In genomic region chr19:3722443-3723109, GRCh38 we compare ENCODE assay signal across 11 cellular contexts. TPM values are rescaled to one million over a fixed set of nuclear protein-coding genes. Genes with fewer than 3 reads are reported as not detected.
A peak's percentile ranks its signal among the peaks of the same experiment; 100 is the strongest.
DNase-seq lines count a peak whose midpoint lies in the region; ATAC-seq and TF ChIP-seq lines count a peak whose summit lies in the region.
"Had no signal": no experiment of that assay in that cellular context is flagged by ENCODE, and none has a peak within 500 bp of the region (broad histone marks: within the 10 kb centered on the region; RNA-seq: fewer than 3 reads in every experiment).

No MANE protein-coding gene starts in this region.

- H3K4me1 ChIP-seq in CD4-positive, CD25-positive, alpha-beta regulatory T cell (ENCODE audit: control insufficient read depth, insufficient read depth, low read length, poor library complexity, severe bottlenecking): peaks cover 26% of the 10 kb centered on the region
- no peaks in the 10 kb centered on the region for H3K4me1 ChIP-seq in breast epithelium

- H3K4me3 Mint-ChIP-seq in CD4-positive, CD25-positive, alpha-beta regulatory T cell: peak overlapping the region; percentile 88 to 93 (median 90)

- no peak for ATAC-seq in CD4-positive, CD25-positive, alpha-beta regulatory T cell (ENCODE audit: low read depth in 2 of 2)
- ATAC-seq in HG02938 (IDR thresholded peaks at IDR 0.05; ENCODE audit: unreplicated experiment): no peak

- peak overlapping the region in 2 of 3 donors; percentile 75 to 77 for H3K27ac Mint-ChIP-seq in CD4-positive, CD25-positive, alpha-beta regulatory T cell

- no peak for DNase-seq in CD4-positive, CD25-positive, alpha-beta regulatory T cell
- DNase-seq in HuH-7.5 (ENCODE audit: low spot score): peak; percentile 61
- no peak for DNase-seq in breast epithelium (ENCODE audit: low spot score in 2 of 2)
- DNase-seq in mucosa of gallbladder (ENCODE audit: low spot score): peak; percentile 58
- DNase-seq in GM13977 (ENCODE audit: low spot score): no peak
- DNase-seq in anterior cingulate cortex (lab: John Stamatoyannopoulos, UW): no peak
- DNase-seq in cerebellar cortex (ENCODE audit: low spot score): no peak

- H3K4me1 Mint-ChIP-seq in CD4-positive, CD25-positive, alpha-beta regulatory T cell: peaks cover 0 to 34% (median 14%) of the 10 kb centered on the region in 4 donors

- H3K27me3 ChIP-seq in CD4-positive, CD25-positive, alpha-beta regulatory T cell (ENCODE audit: control insufficient read depth, insufficient read depth, low read length): no peaks in the 10 kb centered on the region
- peaks cover 3 to 24% of the 10 kb centered on the region in 2 donors for H3K27me3 ChIP-seq in breast epithelium

- H3K9me3 ChIP-seq in CD4-positive, CD25-positive, alpha-beta regulatory T cell (ENCODE audit: control insufficient read depth in 2 of 2, low read length in 2 of 2): no peaks in the 10 kb centered on the region
- no peaks in the 10 kb centered on the region for H3K9me3 ChIP-seq in breast epithelium
- H3K9me3 ChIP-seq: esophagus muscularis mucosa had no signal

- intact Hi-C loops in breast epithelium (cut with DNase I; ENCODE audit: low total_unique reads): no loop called here

- no peak for TF ChIP-seq POLR2A in breast epithelium (IDR thresholded peaks at IDR 0.05)

- H3K36me3 ChIP-seq in CD4-positive, CD25-positive, alpha-beta regulatory T cell (ENCODE audit: control insufficient read depth, insufficient read depth, low read length): no peaks in the 10 kb centered on the region
- no peaks in the 10 kb centered on the region for H3K36me3 ChIP-seq in breast epithelium
- H3K36me3 ChIP-seq: esophagus muscularis mucosa, SJSA1 had no signal

- TF ChIP-seq CTCF in breast epithelium (IDR thresholded peaks at IDR 0.05) (no peak), GM13977 (IDR thresholded peaks at IDR 0.05; ENCODE audit: extremely low read depth, insufficient read depth, missing control alignments) (no peak)

- in situ Hi-C loops in GM13977 (cut with MboI; ENCODE audit: low pct_unique_long_range_greater_than_20kb, low sequenced_read_pairs, unreplicated experiment): no loop called here

- H3K27me3 Mint-ChIP-seq in CD4-positive, CD25-positive, alpha-beta regulatory T cell: peaks cover 28% of the 10 kb centered on the region

- peaks cover 0 to 1% (median 0%) of the 10 kb centered on the region in 7 donors for H3K9me3 Mint-ChIP-seq in CD4-positive, CD25-positive, alpha-beta regulatory T cell

- peak overlapping the region; percentile 64 for H3K4me3 ChIP-seq in CD4-positive, CD25-positive, alpha-beta regulatory T cell (ENCODE audit: low read depth, low read length)
- H3K4me3 ChIP-seq in breast epithelium: peak overlapping the region in 2 of 3 donors; percentile 57 to 66
- H3K4me3 ChIP-seq: SJSA1 had no signal

- H3K36me3 Mint-ChIP-seq in CD4-positive, CD25-positive, alpha-beta regulatory T cell: no peaks in the 10 kb centered on the region

- no peak overlapping the region for H3K27ac ChIP-seq in CD4-positive, CD25-positive, alpha-beta regulatory T cell (ENCODE audit: insufficient read depth, low read length, poor library complexity, severe bottlenecking)
- peak overlapping the region in 1 of 2 donors; percentile 13 for H3K27ac ChIP-seq in breast epithelium
- H3K27ac ChIP-seq: esophagus muscularis mucosa, SJSA1 had no signal

RNA-seq across cellular contexts. Expression of gene TJP3, which starts 14.4 kb away (rescaled TPM):
- 20.6 TPM for total RNA-seq in CD4-positive, CD25-positive, alpha-beta regulatory T cell
- polyA plus RNA-seq in CD4-positive, CD25-positive, alpha-beta regulatory T cell: 10 to 100 TPM; 22.9 to 34.4 (median 29.9) TPM
- total RNA-seq in breast epithelium (10 to 100 TPM in 2 of 3 donors, under 1 TPM in 1; 0.16 to 36.6 (median 20.0) TPM), mucosa of gallbladder (141 TPM)
- total RNA-seq: SJSA1 had no signal

RNA-seq across cellular contexts. Expression of gene PIP5K1C, which starts 22.3 kb away (rescaled TPM):
- total RNA-seq in CD4-positive, CD25-positive, alpha-beta regulatory T cell: 28.1 TPM
- 1 to 10 TPM; 3.8 to 5.7 (median 4.2) TPM for polyA plus RNA-seq in CD4-positive, CD25-positive, alpha-beta regulatory T cell
- total RNA-seq in breast epithelium (10 to 100 TPM; 14.6 to 15.7 (median 15.7) TPM), mucosa of gallbladder (72.9 TPM)

RNA-seq across cellular contexts. Expression of gene APBA3, which starts 38.9 kb away (rescaled TPM):
- 81.0 TPM for total RNA-seq in CD4-positive, CD25-positive, alpha-beta regulatory T cell
- polyA plus RNA-seq in CD4-positive, CD25-positive, alpha-beta regulatory T cell: 10 to 100 TPM; 35.0 to 50.2 (median 44.2) TPM
- total RNA-seq in breast epithelium: 10 to 100 TPM; 24.0 to 24.9 (median 24.6) TPM
- 32.8 TPM for total RNA-seq in mucosa of gallbladder

RNA-seq across cellular contexts. Expression of gene MRPL54, which starts 39.9 kb away (rescaled TPM):
- total RNA-seq in CD4-positive, CD25-positive, alpha-beta regulatory T cell: 98.0 TPM
- 100 to 1,000 TPM; 143 to 208 (median 177) TPM for polyA plus RNA-seq in CD4-positive, CD25-positive, alpha-beta regulatory T cell
- total RNA-seq in breast epithelium (10 to 100 TPM; 69.9 to 81.5 (median 73.4) TPM), mucosa of gallbladder (57.5 TPM)

RNA-seq across cellular contexts. Expression of gene RAX2, which starts 49.5 kb away (rescaled TPM):
- not detected for total RNA-seq in CD4-positive, CD25-positive, alpha-beta regulatory T cell
- polyA plus RNA-seq in CD4-positive, CD25-positive, alpha-beta regulatory T cell: under 1 TPM in 2 of 4 donors, not detected in 2; 0.08 to 0.09 TPM
- total RNA-seq in breast epithelium: under 1 TPM in 1 of 3 donors, not detected in 2; 0.66 TPM
- not detected for total RNA-seq in mucosa of gallbladder
- total RNA-seq: esophagus muscularis mucosa, mononuclear cell, SJSA1 had no signal

Comparison
In these comparisons a context has a peak if more than half of its experiments do, and no peak if none do; other contexts are left out.
1. DNase-seq: peak in HuH-7.5 (single experiment) and mucosa of gallbladder (single experiment); none in CD4-positive, CD25-positive, alpha-beta regulatory T cell (0 of 3), breast epithelium (0 of 2), GM13977 (single experiment), anterior cingulate cortex (0 of 58) and cerebellar cortex (single experiment).